Comparison of ENCODE assay signal across 30 cellular contexts in genomic region chr2:68416081-68416675, GRCh38. TPM values are rescaled to one million over a fixed set of nuclear protein-coding genes. Genes with fewer than 3 reads are reported as not detected.
DNase-seq lines count a peak whose midpoint lies in the region; ATAC-seq, FAIRE-seq and TF ChIP-seq lines count a peak whose summit lies in the region.
"Had no signal": no experiment of that assay in that cellular context is flagged by ENCODE, and none has a peak within 500 bp of the region (broad histone marks: within the 10 kb centered on the region; RNA-seq: fewer than 3 reads in every experiment).

No MANE protein-coding gene starts in this region.

- no peaks in the 10 kb centered on the region for H3F3A ChIP-seq in GM23338 (replicated peaks; ENCODE audit: low read depth)

- ATAC-seq in GM23338, result no peak
- no peak for ATAC-seq in natural killer cell treated with Interleukin-12 subunit alpha and Interleukin-12 subunit beta and Interleukin-15 and Interleukin-18, amount 100 ng/mL, for 72 hours
- ATAC-seq: activated CD8-positive, alpha-beta T cell treated with anti-CD3 and anti-CD28 coated beads, Interleukin-2, amount 10 ng/mL, durations not matched to agents 7 days and 5 days; K562; pancreas; T-cell; upper lobe of right lung had no signal

- H3K4me2 ChIP-seq in GM23338 (no peak overlapping the region), mesendoderm (ENCODE audit: low read length) (no peak overlapping the region)

- H3K9ac ChIP-seq in mesendoderm (ENCODE audit: low read length), result no peak overlapping the region

- H4K20me1 ChIP-seq in GM23338 (replicated peaks; ENCODE audit: insufficient read depth), result no peaks in the 10 kb centered on the region

- H3K79me2 ChIP-seq in GM23338 (replicated peaks; ENCODE audit: insufficient read depth) (no peaks in the 10 kb centered on the region), mesendoderm (ENCODE audit: control insufficient read depth, insufficient read depth, low read length) (no peaks in the 10 kb centered on the region)

- H3K9me3 Mint-ChIP-seq in GM23338 (no peaks in the 10 kb centered on the region; the same call in 2 of the 3 replicates), glutamatergic neuron (ENCODE audit: unreplicated experiment) (peaks cover 2% of the 10 kb centered on the region)
- H3K9me3 Mint-ChIP-seq in natural killer cell treated with Interleukin-12 subunit alpha and Interleukin-12 subunit beta and Interleukin-15 and Interleukin-18, amount 100 ng/mL, for 72 hours, result peaks cover 2% of the 10 kb centered on the region
- H3K9me3 Mint-ChIP-seq: nephron, T-cell had no signal

- H3K4me1 Mint-ChIP-seq in GM23338, result peaks cover 21% of the 10 kb centered on the region
- peaks cover 63 to 77% of the 10 kb centered on the region in 2 donors for H3K4me1 Mint-ChIP-seq in natural killer cell treated with Interleukin-12 subunit alpha and Interleukin-12 subunit beta and Interleukin-15 and Interleukin-18, amount 100 ng/mL, for 72 hours (ENCODE audit: low read depth in 2 of 2)
- no peaks in the 10 kb centered on the region for H3K4me1 Mint-ChIP-seq in glutamatergic neuron (ENCODE audit: low read depth, unreplicated experiment)
- H3K4me1 Mint-ChIP-seq: nephron had no signal

- H3K4me1 ChIP-seq in GM23338 (ENCODE audit: insufficient read depth) (peaks cover 15% of the 10 kb centered on the region), mesendoderm (ENCODE audit: control insufficient read depth, low read depth, low read length) (no peaks in the 10 kb centered on the region)
- H3K4me1 ChIP-seq: pancreas, SJSA1, upper lobe of right lung had no signal

- no peak overlapping the region for H4K5ac ChIP-seq in mesendoderm (ENCODE audit: low read length)

- H3K36me3 Mint-ChIP-seq in GM23338 (ENCODE audit: low read depth), result no peaks in the 10 kb centered on the region; the same call in 2 of the 3 replicates
- H3K36me3 Mint-ChIP-seq in natural killer cell treated with Interleukin-12 subunit alpha and Interleukin-12 subunit beta and Interleukin-15 and Interleukin-18, amount 100 ng/mL, for 72 hours, result no peaks in the 10 kb centered on the region
- H3K36me3 Mint-ChIP-seq in glutamatergic neuron (ENCODE audit: unreplicated experiment), result no peaks in the 10 kb centered on the region
- H3K36me3 Mint-ChIP-seq: activated naive CD8-positive, alpha-beta T cell; CD14-positive monocyte; T-cell had no signal

- H3K56ac ChIP-seq in mesendoderm (ENCODE audit: low read length), result no peak overlapping the region

- no peaks in the 10 kb centered on the region for H3K27me3 ChIP-seq in GM23338 (ENCODE audit: insufficient read depth)
- no peaks in the 10 kb centered on the region for H3K27me3 ChIP-seq in bronchial epithelial cell (ENCODE audit: control insufficient read depth, insufficient read depth, low read length)
- H3K27me3 ChIP-seq in mesendoderm (ENCODE audit: insufficient read depth, low read length, poor library complexity), result no peaks in the 10 kb centered on the region
- H3K27me3 ChIP-seq: MG63, pancreas, SJSA1, upper lobe of right lung had no signal

- no peak overlapping the region for H3K18ac ChIP-seq in mesendoderm (ENCODE audit: low read length)

- no peak for FAIRE-seq in bronchial epithelial cell (lab: Jason Lieb, UNC)
- FAIRE-seq: K562, pancreas, TTC549 had no signal

- DNase-seq in DMS153 treated with DMSO at 0.1 percent for 48 hours (lab: John Stamatoyannopoulos, UW; ENCODE audit: unreplicated experiment) (peak; percentile 44), GM23338 (ENCODE audit: low spot score) (no peak), bronchial epithelial cell (ENCODE audit: low read depth) (peak; percentile 15), mesendoderm (no peak), glutamatergic neuron (no peak)
- DNase-seq in natural killer cell treated with Interleukin-12 subunit alpha and Interleukin-12 subunit beta and Interleukin-15 and Interleukin-18, amount 100 ng/mL, for 72 hours (ENCODE audit: low spot score), result no peak
- DNase-seq in activated naive CD4-positive, alpha-beta T cell (lab: John Stamatoyannopoulos, UW), result no peak
- DNase-seq: activated CD8-positive, alpha-beta T cell treated with anti-CD3 and anti-CD28 coated beads, Interleukin-2, amount 10 ng/mL, durations not matched to agents 7 days and 5 days; activated T-cell treated with anti-CD3 and anti-CD28 coated beads for 4 hours; aorta; Calu3; caudate nucleus; dermis blood vessel endothelial cell; islet precursor cell; MG63; NCI-H1694; NCI-H2171 treated with DMSO at 0.1 percent for 48 hours; NCI-H526 treated with DMSO at 0.1 percent for 48 hours; pancreas; stimulated activated CD4-positive, alpha-beta T cell treated with anti-CD3 and anti-CD28 coated beads, Interleukin-2, amount 100 ng/mL, for 24 hours; T-cell; upper lobe of right lung had no signal

- H3K36me3 ChIP-seq in GM23338 (ENCODE audit: insufficient read depth) (no peaks in the 10 kb centered on the region), bronchial epithelial cell (ENCODE audit: control insufficient read depth, insufficient read depth, low read length) (no peaks in the 10 kb centered on the region), mesendoderm (ENCODE audit: control insufficient read depth, insufficient read depth, low read length) (no peaks in the 10 kb centered on the region)
- H3K36me3 ChIP-seq: MG63, pancreas, SJSA1, upper lobe of right lung had no signal

- H3K27me3 Mint-ChIP-seq in GM23338 (ENCODE audit: insufficient read depth, low read depth, poor library complexity) (peaks cover 2% of the 10 kb centered on the region), glutamatergic neuron (ENCODE audit: unreplicated experiment) (peaks cover 1% of the 10 kb centered on the region)
- H3K27me3 Mint-ChIP-seq in natural killer cell treated with Interleukin-12 subunit alpha and Interleukin-12 subunit beta and Interleukin-15 and Interleukin-18, amount 100 ng/mL, for 72 hours, result no peaks in the 10 kb centered on the region
- H3K27me3 Mint-ChIP-seq: activated naive CD8-positive, alpha-beta T cell had no signal

- no peak overlapping the region for H3K4me3 ChIP-seq in GM23338
- no peak overlapping the region for H3K4me3 ChIP-seq in bronchial epithelial cell (ENCODE audit: low read depth, low read length)
- H3K4me3 ChIP-seq in mesendoderm (ENCODE audit: low read length), result no peak overlapping the region
- H3K4me3 ChIP-seq: K562, MG63, pancreas, SJSA1, upper lobe of right lung had no signal

- no peaks in the 10 kb centered on the region for H3K9me2 ChIP-seq in GM23338 (ENCODE audit: insufficient read depth)

- H3K27ac Mint-ChIP-seq in GM23338, result no peak overlapping the region
- H3K27ac Mint-ChIP-seq in natural killer cell treated with Interleukin-12 subunit alpha and Interleukin-12 subunit beta and Interleukin-15 and Interleukin-18, amount 100 ng/mL, for 72 hours, result peak overlapping the region; percentile 74 to 93
- H3K27ac Mint-ChIP-seq in glutamatergic neuron (ENCODE audit: unreplicated experiment), result no peak overlapping the region
- H3K27ac Mint-ChIP-seq: activated CD8-positive, alpha-beta T cell treated with anti-CD3 and anti-CD28 coated beads, Interleukin-2, amount 10 ng/mL, durations not matched to agents 7 days and 5 days; activated naive CD8-positive, alpha-beta T cell; nephron; T-cell had no signal

- no peak overlapping the region for H3K23ac ChIP-seq in mesendoderm (ENCODE audit: low read length)

- H4K8ac ChIP-seq in mesendoderm (ENCODE audit: low read depth, low read length), result no peak overlapping the region

- WGBS in mesendoderm (ENCODE audit: extremely low coverage, insufficient coverage, low lambda C conversion rate), result no CpG with 5 or more reads among the region's 9 CpGs

- H2BK5ac ChIP-seq in mesendoderm (ENCODE audit: low read length), result no peak overlapping the region

- no peak overlapping the region for H2BK15ac ChIP-seq in mesendoderm (replicated peaks; ENCODE audit: low read depth)

- H3K79me1 ChIP-seq in mesendoderm (ENCODE audit: low read length), result no peaks in the 10 kb centered on the region

- H3K4me3 Mint-ChIP-seq in GM23338, result no peak overlapping the region
- peak overlapping the region; percentile 27 for H3K4me3 Mint-ChIP-seq in natural killer cell treated with Interleukin-12 subunit alpha and Interleukin-12 subunit beta and Interleukin-15 and Interleukin-18, amount 100 ng/mL, for 72 hours
- H3K4me3 Mint-ChIP-seq in glutamatergic neuron (ENCODE audit: unreplicated experiment), result no peak overlapping the region
- H3K4me3 Mint-ChIP-seq: activated CD8-positive, alpha-beta T cell treated with anti-CD3 and anti-CD28 coated beads, Interleukin-2, amount 10 ng/mL, durations not matched to agents 7 days and 5 days; activated naive CD8-positive, alpha-beta T cell; CD14-positive monocyte; nephron; T-cell had no signal

- no peak overlapping the region for H2AK5ac ChIP-seq in mesendoderm (ENCODE audit: low read length)

- H3K4ac ChIP-seq in mesendoderm (ENCODE audit: low read depth, low read length), result no peak overlapping the region

- H3K27ac ChIP-seq in GM23338 (ENCODE audit: low read depth) (no peak overlapping the region), mesendoderm (ENCODE audit: low read depth, low read length) (no peak overlapping the region)
- H3K27ac ChIP-seq: pancreas, SJSA1, upper lobe of right lung had no signal

- 0 out of 2 replicates have a peak overlapping the region, but pooled peaks have one; percentile 43 for H2AFZ ChIP-seq in GM23338

- no peak for TF ChIP-seq CTCF in GM23338 (conservative IDR thresholded peaks at IDR 0.05; ENCODE audit: low read depth in 2 of 2)
- no peak for TF ChIP-seq CTCF in bronchial epithelial cell (IDR thresholded peaks at IDR 0.05; ENCODE audit: insufficient read depth, low read length, severe bottlenecking)
- TF ChIP-seq CTCF in glutamatergic neuron (IDR thresholded peaks at IDR 0.05; ENCODE audit: partially characterized antibody, unreplicated experiment), result no peak

- H2BK120ac ChIP-seq in mesendoderm (ENCODE audit: low read depth, low read length), result no peak overlapping the region

RNA-seq across cellular contexts. Expression of gene FBXO48, which starts 50.9 kb away (rescaled TPM):
- 1.1 and 1.3 TPM in 2 replicates for total RNA-seq in GM23338 (2014; rRNA removed; shearing (Covaris generic))
- polyA plus RNA-seq in GM23338 (2016; fragmentation: Nextera tagmentation; extraction: Ambion mirVana), result 0.96 and 1.3 TPM in 2 replicates
- 0.26 and 0.64 TPM in 2 replicates for total RNA-seq in bronchial epithelial cell
- 1 to 10 TPM; 1.8 to 2.5 TPM for total RNA-seq in natural killer cell treated with Interleukin-12 subunit alpha and Interleukin-12 subunit beta and Interleukin-15 and Interleukin-18, amount 100 ng/mL, for 72 hours
- 0.55 TPM for polyA plus RNA-seq in mesendoderm (2013, experiment 1 of 2)
- polyA plus RNA-seq in mesendoderm (2013, experiment 2 of 2), result 0.45 TPM
- 0.81 TPM for total RNA-seq in glutamatergic neuron (ENCODE audit: unreplicated experiment)

RNA-seq across cellular contexts. Expression of gene PLEK, which starts 51.1 kb away (rescaled TPM):
- not detected in 2 replicates for total RNA-seq in GM23338 (2014; rRNA removed; shearing (Covaris generic))
- 0.06 and 0.12 TPM in 2 replicates for polyA plus RNA-seq in GM23338 (2016; fragmentation: Nextera tagmentation; extraction: Ambion mirVana)
- total RNA-seq in bronchial epithelial cell (under 0.01 TPM in 1 of 2 replicates, not detected in the other), glutamatergic neuron (ENCODE audit: unreplicated experiment) (not detected)
- 100 to 1,000 TPM; 209 to 569 TPM for total RNA-seq in natural killer cell treated with Interleukin-12 subunit alpha and Interleukin-12 subunit beta and Interleukin-15 and Interleukin-18, amount 100 ng/mL, for 72 hours
- polyA plus RNA-seq in mesendoderm (2013, experiment 1 of 2), result 0.01 TPM
- 0.01 TPM for polyA plus RNA-seq in mesendoderm (2013, experiment 2 of 2)
- total RNA-seq: Calu3, fibroblast of lung, HT1080, SJSA1 had no signal
- polyA plus RNA-seq: fibroblast of lung had no signal

RNA-seq across cellular contexts. Expression of gene APLF, which starts 51.2 kb away (rescaled TPM):
- total RNA-seq in GM23338 (2014; rRNA removed; shearing (Covaris generic)), result 3.7 and 6.6 TPM in 2 replicates
- polyA plus RNA-seq in GM23338 (2016; fragmentation: Nextera tagmentation; extraction: Ambion mirVana), result 2.4 and 3.0 TPM in 2 replicates
- total RNA-seq in bronchial epithelial cell, result 4.2 and 6.1 TPM in 2 replicates
- total RNA-seq in natural killer cell treated with Interleukin-12 subunit alpha and Interleukin-12 subunit beta and Interleukin-15 and Interleukin-18, amount 100 ng/mL, for 72 hours, result 1 to 10 TPM; 2.0 to 3.2 TPM
- 2.0 TPM for polyA plus RNA-seq in mesendoderm (2013, experiment 1 of 2)
- polyA plus RNA-seq in mesendoderm (2013, experiment 2 of 2), result 2.0 TPM
- 4.4 TPM for total RNA-seq in glutamatergic neuron (ENCODE audit: unreplicated experiment)

Comparison
In these comparisons a context has a peak if more than half of its experiments do, and no peak if none do; other contexts are left out.
1. DNase-seq: peak in DMS153 treated with DMSO at 0.1 percent for 48 hours (single experiment) and bronchial epithelial cell (single experiment); none in GM23338 (single experiment), natural killer cell treated with Interleukin-12 subunit alpha and Interleukin-12 subunit beta and Interleukin-15 and Interleukin-18, amount 100 ng/mL, for 72 hours (single experiment), activated naive CD4-positive, alpha-beta T cell (0 of 4), mesendoderm (single experiment) and glutamatergic neuron (single experiment).
2. H3K27ac Mint-ChIP-seq: peak in natural killer cell treated with Interleukin-12 subunit alpha and Interleukin-12 subunit beta and Interleukin-15 and Interleukin-18, amount 100 ng/mL, for 72 hours (2 of 2); none in GM23338 (single experiment) and glutamatergic neuron (single experiment).
3. RNA of gene PLEK, which starts 51.1 kb away (total RNA-seq): 209 to 569 TPM in natural killer cell treated with Interleukin-12 subunit alpha and Interleukin-12 subunit beta and Interleukin-15 and Interleukin-18, amount 100 ng/mL, for 72 hours; not detected in GM23338, under 0.01 TPM in bronchial epithelial cell and not detected in glutamatergic neuron (single experiment); every median in the first group is over 100 times any median in the second.